In genomic region chr20:35207950-35208611, GRCh38 we compare ENCODE assay signal across 8 cellular contexts. TPM values are rescaled to one million over a fixed set of nuclear protein-coding genes. Genes with fewer than 3 reads are reported as not detected.
DNase-seq lines count a peak whose midpoint lies in the region; ATAC-seq and TF ChIP-seq lines count a peak whose summit lies in the region.

No MANE protein-coding gene starts in this region.

- peak; percentile 72 for TF ChIP-seq CTCF in HFF-Myc (IDR thresholded peaks at IDR 0.05; ENCODE audit: low read depth, low read length, missing control alignments)

- no peaks in the 10 kb centered on the region for H3K36me3 Mint-ChIP-seq in activated CD8-positive, alpha-beta T cell treated with anti-CD3 and anti-CD28 coated beads, Interleukin-2, amount 10 ng/mL, durations not matched to agents 7 days and 5 days (ENCODE audit: low read depth)
- peaks cover 5% of the 10 kb centered on the region for H3K36me3 Mint-ChIP-seq in memory B cell

- no peak overlapping the region for H3K4me3 ChIP-seq in HFF-Myc (replicated peaks; ENCODE audit: low read depth, low read length)
- H3K4me3 ChIP-seq in effector memory CD4-positive, alpha-beta T cell (ENCODE audit: insufficient read depth, low read depth, low read length, poor library complexity, severe bottlenecking): no peak overlapping the region

- no peaks in the 10 kb centered on the region for H3K4me1 ChIP-seq in effector memory CD4-positive, alpha-beta T cell (ENCODE audit: control insufficient read depth, insufficient read depth, low read length, poor library complexity, severe bottlenecking)

- no peaks in the 10 kb centered on the region for H3K9me3 ChIP-seq in effector memory CD4-positive, alpha-beta T cell (ENCODE audit: control insufficient read depth, low read length)

- no peak overlapping the region for H3K4me3 Mint-ChIP-seq in activated CD8-positive, alpha-beta T cell treated with anti-CD3 and anti-CD28 coated beads, Interleukin-2, amount 10 ng/mL, durations not matched to agents 7 days and 5 days
- H3K4me3 Mint-ChIP-seq in memory B cell: no peak overlapping the region

- no peaks in the 10 kb centered on the region for H3K4me1 Mint-ChIP-seq in activated CD8-positive, alpha-beta T cell treated with anti-CD3 and anti-CD28 coated beads, Interleukin-2, amount 10 ng/mL, durations not matched to agents 7 days and 5 days (ENCODE audit: low read depth)
- H3K4me1 Mint-ChIP-seq in memory B cell: no peaks in the 10 kb centered on the region

- H3K36me3 ChIP-seq in effector memory CD4-positive, alpha-beta T cell (ENCODE audit: control insufficient read depth, insufficient read depth, low read length): no peaks in the 10 kb centered on the region

- H3K27me3 ChIP-seq in effector memory CD4-positive, alpha-beta T cell (replicated peaks; ENCODE audit: control insufficient read depth, insufficient read depth, low read length, poor library complexity, severe bottlenecking): no peaks in the 10 kb centered on the region

- POLR2A ChIA-PET in activated CD8-positive, alpha-beta T cell treated with anti-CD3 and anti-CD28 coated beads, Interleukin-2, amount 10 ng/mL, durations not matched to agents 7 days and 5 days (lab: Charles Lee): interaction anchor here (0.7 kb wide), 1 partner anchor 64 kb away, joined by 3 read pairs; no protein-coding TSS in a partner anchor

- ATAC-seq in activated CD8-positive, alpha-beta T cell treated with anti-CD3 and anti-CD28 coated beads, Interleukin-2, amount 10 ng/mL, durations not matched to agents 7 days and 5 days: peak; percentile 94
- ATAC-seq in memory B cell (ENCODE audit: low read depth) (peak; percentile 94), HG03095 (IDR thresholded peaks at IDR 0.05; ENCODE audit: unreplicated experiment) (no peak)

- H3K9me3 Mint-ChIP-seq in activated CD8-positive, alpha-beta T cell treated with anti-CD3 and anti-CD28 coated beads, Interleukin-2, amount 10 ng/mL, durations not matched to agents 7 days and 5 days (ENCODE audit: insufficient read depth): no peaks in the 10 kb centered on the region
- no peaks in the 10 kb centered on the region for H3K9me3 Mint-ChIP-seq in memory B cell

- H3K27me3 Mint-ChIP-seq in activated CD8-positive, alpha-beta T cell treated with anti-CD3 and anti-CD28 coated beads, Interleukin-2, amount 10 ng/mL, durations not matched to agents 7 days and 5 days (ENCODE audit: low read depth): no peaks in the 10 kb centered on the region
- H3K27me3 Mint-ChIP-seq in memory B cell: no peaks in the 10 kb centered on the region

- CTCF ChIA-PET in activated CD8-positive, alpha-beta T cell treated with anti-CD3 and anti-CD28 coated beads, Interleukin-2, amount 10 ng/mL, durations not matched to agents 7 days and 5 days (lab: Charles Lee): interaction anchor here (0.6 to 3.2 kb wide), 11 partner anchors 9 to 370 kb away, joined by 3 to 45 read pairs (median 3); partner anchors contain the start of gene EDEM2

- no peak overlapping the region for H3K27ac Mint-ChIP-seq in activated CD8-positive, alpha-beta T cell treated with anti-CD3 and anti-CD28 coated beads, Interleukin-2, amount 10 ng/mL, durations not matched to agents 7 days and 5 days
- no peak overlapping the region for H3K27ac Mint-ChIP-seq in memory B cell

- H3K27ac ChIP-seq in effector memory CD4-positive, alpha-beta T cell (ENCODE audit: insufficient read depth, low read length, poor library complexity, severe bottlenecking): no peak overlapping the region

- DNase-seq in AG20443 (ENCODE audit: low spot score) (peak; percentile 72), HFF-Myc (ENCODE audit: extremely low read depth, low read depth) (peak; percentile 62), NCI-H82 (lab: John Stamatoyannopoulos, UW) (peak; percentile 91), memory B cell (ENCODE audit: low spot score in 2 of 2) (peak; percentile 71 to 80)
- DNase-seq in activated CD8-positive, alpha-beta T cell treated with anti-CD3 and anti-CD28 coated beads, Interleukin-2, amount 10 ng/mL, durations not matched to agents 7 days and 5 days: peak; percentile 88
- peak; percentile 45 to 68 (median 54) for DNase-seq in effector memory CD4-positive, alpha-beta T cell
- peak; percentile 50 to 63 (median 53) for DNase-seq in stimulated activated CD4-positive, alpha-beta T cell treated with anti-CD3 and anti-CD28 coated beads, TNF-alpha, amount 100 ng/mL, for 4 hours (ENCODE audit: low read depth in 3 of 3)

RNA-seq across cellular contexts. Expression of gene MMP24, which starts 18.4 kb away (rescaled TPM):
- total RNA-seq in activated CD8-positive, alpha-beta T cell treated with anti-CD3 and anti-CD28 coated beads, Interleukin-2, amount 10 ng/mL, durations not matched to agents 7 days and 5 days: not detected

RNA-seq across cellular contexts. Expression of gene PROCR, which starts 36.2 kb away (rescaled TPM):
- total RNA-seq in activated CD8-positive, alpha-beta T cell treated with anti-CD3 and anti-CD28 coated beads, Interleukin-2, amount 10 ng/mL, durations not matched to agents 7 days and 5 days: 1 to 10 TPM; 1.2 to 1.3 TPM
